ENCODE assay signal across 17 cellular contexts in genomic region chr19:29670255-29670654, GRCh38. TPM values are rescaled to one million over a fixed set of nuclear protein-coding genes. Genes with fewer than 3 reads are reported as not detected.
DNase-seq lines count a peak whose midpoint lies in the region; ATAC-seq, FAIRE-seq and TF ChIP-seq lines count a peak whose summit lies in the region.
"Had no signal": no experiment of that assay in that cellular context is flagged by ENCODE, and none has a peak within 500 bp of the region (broad histone marks: within the 10 kb centered on the region; RNA-seq: fewer than 3 reads in every experiment).

No MANE protein-coding gene starts in this region.

- CTCF ChIA-PET in CD4-positive, alpha-beta memory T cell (lab: Charles Lee; ENCODE audit: partially characterized antibody): interaction anchor here (1.8 to 5.9 kb wide), 3 partner anchors 10 to 61 kb away, joined by 7 to 90 read pairs (median 52); partner anchors contain the start of genes C19orf12 and POP4

- FAIRE-seq in pancreas (lab: Jason Lieb, UNC): no peak
- FAIRE-seq: keratinocyte, TTC549 had no signal

- peaks cover 84% of the 10 kb centered on the region for H3K4me1 ChIP-seq in CD4-positive, alpha-beta memory T cell (ENCODE audit: insufficient read depth, low read length)
- peaks cover 0 to 14% (median 0%) of the 10 kb centered on the region in 3 donors for H3K4me1 ChIP-seq in pancreas

- H3K27me3 ChIP-seq in CD4-positive, alpha-beta memory T cell (ENCODE audit: insufficient read depth, low read length): no peaks in the 10 kb centered on the region
- no peaks in the 10 kb centered on the region for H3K27me3 ChIP-seq in pancreas
- H3K27me3 ChIP-seq: esophagus squamous epithelium, uterus had no signal

- intact Hi-C loops in CD4-positive, alpha-beta memory T cell (cut with micrococcal nuclease): no loop called here
- intact Hi-C loops in pancreas (cut with DNase I): loop anchor here in 1 of 3 donors (10.0 kb wide), 1 partner anchor 55 kb away; no protein-coding TSS in a partner anchor

- H3K36me3 ChIP-seq in CD4-positive, alpha-beta memory T cell (ENCODE audit: insufficient read depth, low read length): peaks cover 16% of the 10 kb centered on the region
- peaks cover 0 to 14% (median 5%) of the 10 kb centered on the region in 3 donors for H3K36me3 ChIP-seq in pancreas
- H3K36me3 ChIP-seq: uterus had no signal

- ATAC-seq in activated naive CD4-positive, alpha-beta T cell treated with anti-CD3 and anti-CD28 coated beads, Interleukin-2, amount 50 U/mL, for 72 hours: no peak
- ATAC-seq in natural killer cell treated with Interleukin-12 subunit alpha and Interleukin-12 subunit beta and Interleukin-15 and Interleukin-18, amount 100 ng/mL, for 72 hours: no peak
- no peak for ATAC-seq in pancreas

- peak overlapping the region; percentile 95 for H3K27ac Mint-ChIP-seq in activated T-cell treated with anti-CD3 and anti-CD28 coated beads, Interleukin-2, amount 50 U/mL, for 24 hours
- H3K27ac Mint-ChIP-seq in CD4-positive, alpha-beta memory T cell: peak overlapping the region; percentile 93 to 100 (median 97)
- H3K27ac Mint-ChIP-seq in activated naive CD4-positive, alpha-beta T cell treated with anti-CD3 and anti-CD28 coated beads, Interleukin-2, amount 50 U/mL, for 72 hours: peak overlapping the region; percentile 83 to 93
- H3K27ac Mint-ChIP-seq in natural killer cell treated with Interleukin-12 subunit alpha and Interleukin-12 subunit beta and Interleukin-15 and Interleukin-18, amount 100 ng/mL, for 72 hours: peak overlapping the region; percentile 92 to 93
- H3K27ac Mint-ChIP-seq: H9 had no signal

- 85 to 95% methylated on average over 5 of the region's 5 CpGs for WGBS in pancreas, 2 donors

- no peaks in the 10 kb centered on the region for H3K9me3 ChIP-seq in CD4-positive, alpha-beta memory T cell (ENCODE audit: control insufficient read depth in 1 of 2, low read length in 2 of 2)
- no peaks in the 10 kb centered on the region for H3K9me3 ChIP-seq in pancreas
- H3K9me3 ChIP-seq: esophagus squamous epithelium, uterus had no signal

- POLR2A ChIA-PET in CD4-positive, alpha-beta memory T cell (lab: Charles Lee; ENCODE audit: partially characterized antibody): interaction anchor here (3.9 kb wide), 1 partner anchor 64 kb away, joined by 80 read pairs; the partner anchor contains the start of gene POP4

- TF ChIP-seq CTCF in pancreas (IDR thresholded peaks at IDR 0.05): no peak

- peaks cover 81% of the 10 kb centered on the region for H3K4me1 Mint-ChIP-seq in activated T-cell treated with anti-CD3 and anti-CD28 coated beads, Interleukin-2, amount 50 U/mL, for 24 hours (ENCODE audit: low read depth)
- H3K4me1 Mint-ChIP-seq in CD4-positive, alpha-beta memory T cell: peaks cover 51 to 83% (median 72%) of the 10 kb centered on the region in 4 donors
- peaks cover 69 to 70% of the 10 kb centered on the region in 2 donors for H3K4me1 Mint-ChIP-seq in natural killer cell treated with Interleukin-12 subunit alpha and Interleukin-12 subunit beta and Interleukin-15 and Interleukin-18, amount 100 ng/mL, for 72 hours (ENCODE audit: low read depth in 2 of 2)

- H3K27ac ChIP-seq in CD4-positive, alpha-beta memory T cell (ENCODE audit: low read depth, low read length): peak overlapping the region; percentile 92
- no peak overlapping the region for H3K27ac ChIP-seq in pancreas
- H3K27ac ChIP-seq: uterus had no signal

- H3K4me3 Mint-ChIP-seq in activated T-cell treated with anti-CD3 and anti-CD28 coated beads, Interleukin-2, amount 50 U/mL, for 24 hours: peak overlapping the region; percentile 32
- H3K4me3 Mint-ChIP-seq in CD4-positive, alpha-beta memory T cell: peak overlapping the region; percentile 66 to 96 (median 78)
- peak overlapping the region; percentile 94 for H3K4me3 Mint-ChIP-seq in natural killer cell treated with Interleukin-12 subunit alpha and Interleukin-12 subunit beta and Interleukin-15 and Interleukin-18, amount 100 ng/mL, for 72 hours
- H3K4me3 Mint-ChIP-seq: H9 had no signal

- no peak overlapping the region for H3K4me3 ChIP-seq in CD4-positive, alpha-beta memory T cell (ENCODE audit: low read length in 2 of 2)
- H3K4me3 ChIP-seq in pancreas: no peak overlapping the region
- H3K4me3 ChIP-seq: esophagus squamous epithelium, uterus had no signal

- no peaks in the 10 kb centered on the region for H3K9me3 Mint-ChIP-seq in activated T-cell treated with anti-CD3 and anti-CD28 coated beads, Interleukin-2, amount 50 U/mL, for 24 hours
- no peaks in the 10 kb centered on the region for H3K9me3 Mint-ChIP-seq in CD4-positive, alpha-beta memory T cell
- peaks cover 0 to 5% of the 10 kb centered on the region in 2 donors for H3K9me3 Mint-ChIP-seq in activated naive CD4-positive, alpha-beta T cell treated with anti-CD3 and anti-CD28 coated beads, Interleukin-2, amount 50 U/mL, for 72 hours
- H3K9me3 Mint-ChIP-seq in natural killer cell treated with Interleukin-12 subunit alpha and Interleukin-12 subunit beta and Interleukin-15 and Interleukin-18, amount 100 ng/mL, for 72 hours: no peaks in the 10 kb centered on the region
- H3K9me3 Mint-ChIP-seq: H9 had no signal

- no peak for DNase-seq in activated T-cell treated with anti-CD3 and anti-CD28 coated beads, Interleukin-2, amount 50 U/mL, for 24 hours
- DNase-seq in activated T-cell treated with anti-CD3 and anti-CD28 coated beads for 4 hours (no peak), UCSD-AML1 (lab: John Stamatoyannopoulos, UW; ENCODE audit: unreplicated experiment) (no peak), pancreas (no peak)
- no peak for DNase-seq in CD4-positive, alpha-beta memory T cell
- DNase-seq in activated naive CD4-positive, alpha-beta T cell treated with anti-CD3 and anti-CD28 coated beads, Interleukin-2, amount 50 U/mL, for 72 hours (ENCODE audit: low spot score in 2 of 2): no peak
- no peak for DNase-seq in natural killer cell treated with Interleukin-12 subunit alpha and Interleukin-12 subunit beta and Interleukin-15 and Interleukin-18, amount 100 ng/mL, for 72 hours (ENCODE audit: low spot score)
- DNase-seq in stimulated activated CD4-positive, alpha-beta T cell treated with anti-CD3 and anti-CD28 coated beads, Interleukin-12 subunit alpha, Interleukin-12 subunit beta, amount 100 ng/mL, for 4 hours: no peak
- DNase-seq: ACHN, esophagus squamous epithelium, H9, NCI-H1092 treated with DMSO at 0.1 percent for 48 hours, NCI-H748 treated with DMSO at 0.1 percent for 48 hours, retina, uterus had no signal

- H3K36me3 Mint-ChIP-seq in activated T-cell treated with anti-CD3 and anti-CD28 coated beads, Interleukin-2, amount 50 U/mL, for 24 hours (ENCODE audit: low read depth): peaks cover 82% of the 10 kb centered on the region
- H3K36me3 Mint-ChIP-seq in CD4-positive, alpha-beta memory T cell: peaks cover 28 to 48% of the 10 kb centered on the region in 2 donors
- peaks cover 35 to 48% of the 10 kb centered on the region in 2 donors for H3K36me3 Mint-ChIP-seq in activated naive CD4-positive, alpha-beta T cell treated with anti-CD3 and anti-CD28 coated beads, Interleukin-2, amount 50 U/mL, for 72 hours
- peaks cover 8% of the 10 kb centered on the region for H3K36me3 Mint-ChIP-seq in natural killer cell treated with Interleukin-12 subunit alpha and Interleukin-12 subunit beta and Interleukin-15 and Interleukin-18, amount 100 ng/mL, for 72 hours

- H3K27me3 Mint-ChIP-seq in activated T-cell treated with anti-CD3 and anti-CD28 coated beads, Interleukin-2, amount 50 U/mL, for 24 hours: no peaks in the 10 kb centered on the region
- no peaks in the 10 kb centered on the region for H3K27me3 Mint-ChIP-seq in CD4-positive, alpha-beta memory T cell
- H3K27me3 Mint-ChIP-seq in natural killer cell treated with Interleukin-12 subunit alpha and Interleukin-12 subunit beta and Interleukin-15 and Interleukin-18, amount 100 ng/mL, for 72 hours: no peaks in the 10 kb centered on the region

RNA-seq across cellular contexts. Expression of gene PLEKHF1, which starts 5.0 kb away (rescaled TPM):
- 10 to 100 TPM; 31.2 to 32.4 TPM for total RNA-seq in CD4-positive, alpha-beta memory T cell
- polyA plus RNA-seq in CD4-positive, alpha-beta memory T cell: 10 to 100 TPM; 15.3 to 36.0 TPM
- total RNA-seq in activated naive CD4-positive, alpha-beta T cell treated with anti-CD3 and anti-CD28 coated beads, Interleukin-2, amount 50 U/mL, for 72 hours: 10 to 100 TPM; 24.3 to 29.7 TPM
- total RNA-seq in natural killer cell treated with Interleukin-12 subunit alpha and Interleukin-12 subunit beta and Interleukin-15 and Interleukin-18, amount 100 ng/mL, for 72 hours: 10 to 100 TPM; 15.6 to 17.7 TPM
- total RNA-seq in pancreas: 1 to 10 TPM; 2.1 to 8.4 (median 3.7) TPM
- polyA plus RNA-seq in pancreas: 1 to 10 TPM; 9.1 to 9.3 TPM

RNA-seq across cellular contexts. Expression of gene C19orf12, which starts 44.8 kb away (rescaled TPM):
- total RNA-seq in CD4-positive, alpha-beta memory T cell: 10 to 100 TPM; 29.3 to 30.1 TPM
- polyA plus RNA-seq in CD4-positive, alpha-beta memory T cell: 10 to 100 TPM; 22.7 to 23.6 TPM
- total RNA-seq in activated naive CD4-positive, alpha-beta T cell treated with anti-CD3 and anti-CD28 coated beads, Interleukin-2, amount 50 U/mL, for 72 hours: 10 to 100 TPM; 30.9 to 33.9 TPM
- 10 to 100 TPM; 44.8 to 50.8 TPM for total RNA-seq in natural killer cell treated with Interleukin-12 subunit alpha and Interleukin-12 subunit beta and Interleukin-15 and Interleukin-18, amount 100 ng/mL, for 72 hours
- total RNA-seq in pancreas: 10 to 100 TPM; 11.0 to 16.9 (median 12.9) TPM
- polyA plus RNA-seq in pancreas: 10 to 100 TPM; 11.0 to 11.5 TPM

Comparison
In these comparisons a context has a peak if more than half of its experiments do, and no peak if none do; other contexts are left out.
1. H3K4me3 Mint-ChIP-seq: peak in every context shown above with its lines; median percentile 94 in natural killer cell treated with Interleukin-12 subunit alpha and Interleukin-12 subunit beta and Interleukin-15 and Interleukin-18, amount 100 ng/mL, for 72 hours; 78 in CD4-positive, alpha-beta memory T cell; 32 in activated T-cell treated with anti-CD3 and anti-CD28 coated beads, Interleukin-2, amount 50 U/mL, for 24 hours.